In the genomic region with DNA sequence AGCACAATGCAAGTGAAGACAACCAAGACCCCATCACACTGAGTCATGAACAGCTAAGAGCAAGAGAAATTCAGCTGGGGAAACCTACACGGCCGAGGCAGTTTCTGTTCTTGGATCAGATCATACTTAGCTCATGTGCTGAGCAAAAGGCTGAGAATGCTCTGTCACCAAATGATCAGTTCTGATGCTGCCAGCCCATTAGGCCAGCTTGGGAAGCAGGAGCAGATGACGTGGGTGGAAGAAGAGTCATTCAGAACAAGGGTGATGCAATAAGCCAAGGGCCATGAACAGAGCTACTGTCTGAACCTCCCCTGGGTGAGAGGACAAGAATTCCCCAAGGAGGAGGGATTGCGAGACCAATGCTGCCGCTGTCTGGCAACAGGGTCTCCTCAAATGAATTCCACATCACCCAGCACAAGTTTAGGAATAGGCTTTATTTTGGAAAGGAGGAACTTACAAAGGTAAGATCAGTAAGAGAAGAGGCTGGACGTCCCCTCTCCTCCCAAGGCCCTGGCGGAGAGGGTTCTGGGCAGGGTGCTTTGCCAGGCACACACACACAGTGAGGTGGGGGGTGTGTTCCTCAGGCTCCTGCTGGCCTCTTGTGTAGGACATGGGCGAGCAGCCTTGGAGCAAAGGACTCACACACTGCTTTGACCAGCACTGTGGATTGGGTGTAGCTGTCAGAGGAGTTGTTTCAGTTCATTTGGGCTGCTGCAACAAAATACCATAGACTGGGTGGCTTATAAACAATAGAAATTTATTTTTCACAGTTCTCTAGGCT, we compare ENCODE assay signal across 1 cellular context.
TF ChIP-seq lines count a peak whose summit lies in the region.

No MANE protein-coding gene starts in this region.

TF ChIP-seq in HepG2, 621 proteins besides CTCF, POLR2A, EP300 and RAD21 (continued from another document):
- TF ChIP-seq, protein P1, sequence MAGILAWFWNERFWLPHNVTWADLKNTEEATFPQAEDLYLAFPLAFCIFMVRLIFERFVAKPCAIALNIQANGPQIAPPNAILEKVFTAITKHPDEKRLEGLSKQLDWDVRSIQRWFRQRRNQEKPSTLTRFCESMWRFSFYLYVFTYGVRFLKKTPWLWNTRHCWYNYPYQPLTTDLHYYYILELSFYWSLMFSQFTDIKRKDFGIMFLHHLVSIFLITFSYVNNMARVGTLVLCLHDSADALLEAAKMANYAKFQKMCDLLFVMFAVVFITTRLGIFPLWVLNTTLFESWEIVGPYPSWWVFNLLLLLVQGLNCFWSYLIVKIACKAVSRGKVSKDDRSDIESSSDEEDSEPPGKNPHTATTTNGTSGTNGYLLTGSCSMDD (CRISPR knock-in tag; IDR thresholded peaks at IDR 0.05) = no peak
- TF ChIP-seq, protein P2, sequence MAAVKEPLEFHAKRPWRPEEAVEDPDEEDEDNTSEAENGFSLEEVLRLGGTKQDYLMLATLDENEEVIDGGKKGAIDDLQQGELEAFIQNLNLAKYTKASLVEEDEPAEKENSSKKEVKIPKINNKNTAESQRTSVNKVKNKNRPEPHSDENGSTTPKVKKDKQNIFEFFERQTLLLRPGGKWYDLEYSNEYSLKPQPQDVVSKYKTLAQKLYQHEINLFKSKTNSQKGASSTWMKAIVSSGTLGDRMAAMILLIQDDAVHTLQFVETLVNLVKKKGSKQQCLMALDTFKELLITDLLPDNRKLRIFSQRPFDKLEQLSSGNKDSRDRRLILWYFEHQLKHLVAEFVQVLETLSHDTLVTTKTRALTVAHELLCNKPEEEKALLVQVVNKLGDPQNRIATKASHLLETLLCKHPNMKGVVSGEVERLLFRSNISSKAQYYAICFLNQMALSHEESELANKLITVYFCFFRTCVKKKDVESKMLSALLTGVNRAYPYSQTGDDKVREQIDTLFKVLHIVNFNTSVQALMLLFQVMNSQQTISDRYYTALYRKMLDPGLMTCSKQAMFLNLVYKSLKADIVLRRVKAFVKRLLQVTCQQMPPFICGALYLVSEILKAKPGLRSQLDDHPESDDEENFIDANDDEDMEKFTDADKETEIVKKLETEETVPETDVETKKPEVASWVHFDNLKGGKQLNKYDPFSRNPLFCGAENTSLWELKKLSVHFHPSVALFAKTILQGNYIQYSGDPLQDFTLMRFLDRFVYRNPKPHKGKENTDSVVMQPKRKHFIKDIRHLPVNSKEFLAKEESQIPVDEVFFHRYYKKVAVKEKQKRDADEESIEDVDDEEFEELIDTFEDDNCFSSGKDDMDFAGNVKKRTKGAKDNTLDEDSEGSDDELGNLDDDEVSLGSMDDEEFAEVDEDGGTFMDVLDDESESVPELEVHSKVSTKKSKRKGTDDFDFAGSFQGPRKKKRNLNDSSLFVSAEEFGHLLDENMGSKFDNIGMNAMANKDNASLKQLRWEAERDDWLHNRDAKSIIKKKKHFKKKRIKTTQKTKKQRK (IDR thresholded peaks at IDR 0.05; ENCODE audit: low read length) = no peak
- TF ChIP-seq, protein P3, sequence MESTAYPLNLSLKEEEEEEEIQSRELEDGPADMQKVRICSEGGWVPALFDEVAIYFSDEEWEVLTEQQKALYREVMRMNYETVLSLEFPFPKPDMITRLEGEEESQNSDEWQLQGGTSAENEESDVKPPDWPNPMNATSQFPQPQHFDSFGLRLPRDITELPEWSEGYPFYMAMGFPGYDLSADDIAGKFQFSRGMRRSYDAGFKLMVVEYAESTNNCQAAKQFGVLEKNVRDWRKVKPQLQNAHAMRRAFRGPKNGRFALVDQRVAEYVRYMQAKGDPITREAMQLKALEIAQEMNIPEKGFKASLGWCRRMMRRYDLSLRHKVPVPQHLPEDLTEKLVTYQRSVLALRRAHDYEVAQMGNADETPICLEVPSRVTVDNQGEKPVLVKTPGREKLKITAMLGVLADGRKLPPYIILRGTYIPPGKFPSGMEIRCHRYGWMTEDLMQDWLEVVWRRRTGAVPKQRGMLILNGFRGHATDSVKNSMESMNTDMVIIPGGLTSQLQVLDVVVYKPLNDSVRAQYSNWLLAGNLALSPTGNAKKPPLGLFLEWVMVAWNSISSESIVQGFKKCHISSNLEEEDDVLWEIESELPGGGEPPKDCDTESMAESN (CRISPR knock-in tag; conservative IDR thresholded peaks at IDR 0.05) = no peak
- TF ChIP-seq ZSCAN29 (CRISPR knock-in tag; conservative IDR thresholded peaks at IDR 0.05) = no peak
